Comparison of ENCODE assay signal across 8 cellular contexts in genomic region chr1:110337704-110338199, GRCh38. TPM values are rescaled to one million over a fixed set of nuclear protein-coding genes. Genes with fewer than 3 reads are reported as not detected.
DNase-seq lines count a peak whose midpoint lies in the region; ATAC-seq, FAIRE-seq and TF ChIP-seq lines count a peak whose summit lies in the region.

No MANE protein-coding gene starts in this region.

- no peak for TF ChIP-seq CTCF in HEK293 (tag by site-specific recombination; IDR thresholded peaks at IDR 0.05)
- no peak for TF ChIP-seq CTCF in astrocyte (IDR thresholded peaks at IDR 0.05; ENCODE audit: insufficient read depth, low read depth, low read length)

- peak overlapping the region; percentile 86 for H3K27ac Mint-ChIP-seq in astrocyte (ENCODE audit: unreplicated experiment)

- H3K36me3 Mint-ChIP-seq in astrocyte (ENCODE audit: low read depth, unreplicated experiment) = peaks cover 8% of the 10 kb centered on the region

- H3K4me3 ChIP-seq in HEK293 (ENCODE audit: low read depth, low read length) (peak overlapping the region; percentile 63), SJSA1 (peak overlapping the region; percentile 75), astrocyte (ENCODE audit: insufficient read depth, low read depth, low read length) (peak overlapping the region; percentile 96)

- H4K20me1 ChIP-seq in astrocyte (ENCODE audit: insufficient read depth, low read length) = peaks cover 30% of the 10 kb centered on the region

- H3K36me3 ChIP-seq in HEK293 (ENCODE audit: control insufficient read depth in 2 of 2, insufficient read depth in 1 of 2, low read length in 2 of 2) (peaks cover under 1 to 25% of the 10 kb centered on the region in 2 experiments; a peak in 1 of 3 replicates), SJSA1 (peaks cover 35% of the 10 kb centered on the region), astrocyte (ENCODE audit: insufficient read depth, low read length) (peaks cover 4% of the 10 kb centered on the region)

- H3K79me2 ChIP-seq in astrocyte (ENCODE audit: insufficient read depth, low read length) = peaks cover 35% of the 10 kb centered on the region

- no peaks in the 10 kb centered on the region for H3K9me3 ChIP-seq in HEK293 (ENCODE audit: control insufficient read depth, insufficient read depth, low read depth, low read length)
- no peaks in the 10 kb centered on the region for H3K9me3 ChIP-seq in SJSA1 (replicated peaks)
- H3K9me3 ChIP-seq in astrocyte (ENCODE audit: insufficient read depth, low read depth, low read length) = no peaks in the 10 kb centered on the region

- no peak for FAIRE-seq in astrocyte (lab: Jason Lieb, UNC)

- no peaks in the 10 kb centered on the region for H3K27me3 Mint-ChIP-seq in astrocyte (ENCODE audit: low read depth, unreplicated experiment)

- ATAC-seq in GM19397 (IDR thresholded peaks at IDR 0.05; ENCODE audit: unreplicated experiment) = no peak

- H3K27me3 ChIP-seq in SJSA1 (replicated peaks) (no peaks in the 10 kb centered on the region), astrocyte (ENCODE audit: insufficient read depth, low read length) (no peaks in the 10 kb centered on the region)

- peak; percentile 22 for DNase-seq in AG20443 (ENCODE audit: low spot score)
- DNase-seq in SJSA1 (ENCODE audit: low read depth in 1 of 2, low spot score in 2 of 2) = peak in 1 of 2 experiments; percentile 47
- DNase-seq in astrocyte (ENCODE audit: low read depth) = no peak
- DNase-seq in iris pigment epithelial cell (ENCODE audit: low read depth) = peak; percentile 15
- peak; percentile 38 for DNase-seq in stimulated activated CD4-positive, alpha-beta T cell treated with anti-CD3 and anti-CD28 coated beads, Interleukin-1b, Interleukin-23, amount 100 ng/mL, for 48 hours
- no peak for DNase-seq in SK-N-DZ (ENCODE audit: low spot score)

- POLR2A ChIA-PET in HEK293 (lab: Yijun Ruan, JAX) = interaction anchor here (0.6 to 4.9 kb wide), 17 partner anchors 8 to 141 kb away, joined by 3 to 30 read pairs (median 4); partner anchors contain the start of genes KCNC4 and SLC16A4

- no peaks in the 10 kb centered on the region for H3K9me3 Mint-ChIP-seq in astrocyte (ENCODE audit: unreplicated experiment)

- H3K4me2 ChIP-seq in astrocyte (ENCODE audit: low read length) = peak overlapping the region; percentile 99

- H3K4me1 Mint-ChIP-seq in astrocyte (ENCODE audit: low read depth, unreplicated experiment) = peaks cover 15% of the 10 kb centered on the region

- H2AFZ ChIP-seq in astrocyte (ENCODE audit: low read depth, low read length) = peak overlapping the region; percentile 85

- H3K4me3 Mint-ChIP-seq in astrocyte (ENCODE audit: unreplicated experiment) = no peak overlapping the region

- peaks cover 10% of the 10 kb centered on the region for H3K4me1 ChIP-seq in HEK293 (ENCODE audit: control insufficient read depth, insufficient read depth, low read length)
- peaks cover 22% of the 10 kb centered on the region for H3K4me1 ChIP-seq in SJSA1 (replicated peaks)
- H3K4me1 ChIP-seq in astrocyte (ENCODE audit: insufficient read depth, low read length) = peaks cover 26% of the 10 kb centered on the region

- H3K9ac ChIP-seq in astrocyte (ENCODE audit: low read length) = peak overlapping the region; percentile 98

- H3K27ac ChIP-seq in HEK293 (ENCODE audit: extremely low read depth, low read depth, low read length) (peak overlapping the region; percentile 87), SJSA1 (peak overlapping the region; percentile 93), astrocyte (ENCODE audit: low read depth, low read length) (peak overlapping the region; percentile 97)

- CTCF ChIA-PET in HEK293 (lab: Yijun Ruan, JAX) = interaction anchor here (0.6 to 7.6 kb wide), 14 partner anchors 8 to 170 kb away, joined by 3 to 57 read pairs (median 4); partner anchors contain the start of gene LAMTOR5

TF ChIP-seq in HEK293, 187 proteins besides CTCF, POLR2A, EP300 and RAD21 (continues in another document):
- TF ChIP-seq TRIM28 (IDR thresholded peaks at IDR 0.05; ENCODE audit: borderline replicate concordance, low read length) (0 out of 2 replicates have a peak, but pooled peaks have one; percentile 0), ZNF488 (tag by site-specific recombination; IDR thresholded peaks at IDR 0.05) (no peak), ZNF600 (tag by site-specific recombination; IDR thresholded peaks at IDR 0.05) (peak; percentile 89), ZBTB20 (tag by site-specific recombination; IDR thresholded peaks at IDR 0.05) (no peak), GLIS1 (tag by site-specific recombination; IDR thresholded peaks at IDR 0.05) (peak; percentile 68), ZNF76 (tag by site-specific recombination; IDR thresholded peaks at IDR 0.05; ENCODE audit: borderline replicate concordance, low read depth) (no peak), ZNF707 (tag by site-specific recombination; IDR thresholded peaks at IDR 0.05) (no peak), ZNF366 (tag by site-specific recombination; conservative IDR thresholded peaks at IDR 0.05) (0 out of 2 replicates have a peak, but pooled peaks have one; percentile 13), ZBTB44 (tag by site-specific recombination; IDR thresholded peaks at IDR 0.05) (no peak), ZNF335 (tag by site-specific recombination; conservative IDR thresholded peaks at IDR 0.05) (peak; percentile 84), ZNF433 (tag by site-specific recombination; IDR thresholded peaks at IDR 0.05; ENCODE audit: low read depth) (no peak), ZNF24 (tag by site-specific recombination; IDR thresholded peaks at IDR 0.05) (0 out of 2 replicates have a peak, but pooled peaks have one; percentile 33), HIC1 (tag by site-specific recombination; IDR thresholded peaks at IDR 0.05) (0 out of 2 replicates have a peak, but pooled peaks have one; percentile 35), BCL11B (tag by site-specific recombination; IDR thresholded peaks at IDR 0.05; ENCODE audit: low read depth) (no peak), ZNF626 (tag by site-specific recombination; IDR thresholded peaks at IDR 0.05) (no peak), ZNF704 (tag by site-specific recombination; IDR thresholded peaks at IDR 0.05) (no peak), KLF10 (tag by site-specific recombination; IDR thresholded peaks at IDR 0.05) (no peak), SCRT2 (tag by site-specific recombination; IDR thresholded peaks at IDR 0.05) (0 out of 2 replicates have a peak, but pooled peaks have one; percentile 28), ZFP69B (tag by site-specific recombination; IDR thresholded peaks at IDR 0.05) (no peak)

RNA-seq across cellular contexts. Expression of gene RBM15, which starts 1.4 kb away (rescaled TPM):
- 25.5 and 35.2 TPM in 2 replicates for total RNA-seq in SJSA1 (2014; rRNA removed; shearing (Covaris generic))
- 20.4 and 21.1 TPM in 2 replicates for total RNA-seq in astrocyte
- 12.3 and 18.1 TPM in 2 replicates for polyA plus RNA-seq in SK-N-DZ (2014; cell fraction: cytosol; rRNA removed)
- polyA plus RNA-seq in SK-N-DZ (2014; cell fraction: nucleus; rRNA removed) = 14.0 and 14.1 TPM in 2 replicates

RNA-seq across cellular contexts. Expression of gene SLC16A4, which starts 53.1 kb away (rescaled TPM):
- total RNA-seq in SJSA1 (2014; rRNA removed; shearing (Covaris generic)) = 7.0 and 17.4 TPM in 2 replicates
- total RNA-seq in astrocyte = 14.1 and 14.8 TPM in 2 replicates
- 0.09 and 0.23 TPM in 2 replicates for polyA plus RNA-seq in SK-N-DZ (2014; cell fraction: cytosol; rRNA removed)
- 0.33 and 0.59 TPM in 2 replicates for polyA plus RNA-seq in SK-N-DZ (2014; cell fraction: nucleus; rRNA removed)

Comparison
In these comparisons a context has a peak if more than half of its experiments do, and no peak if none do; other contexts are left out.
1. DNase-seq: peak in AG20443 (single experiment), iris pigment epithelial cell (single experiment) and stimulated activated CD4-positive, alpha-beta T cell treated with anti-CD3 and anti-CD28 coated beads, Interleukin-1b, Interleukin-23, amount 100 ng/mL, for 48 hours (single experiment); none in astrocyte (single experiment) and SK-N-DZ (single experiment).
2. Peak in every context shown above with its lines, with median percentiles within 50 percentile points of each other: H3K27ac ChIP-seq and H3K4me3 ChIP-seq.